11 cellular contexts compared by ENCODE assay signal in the genomic region with DNA sequence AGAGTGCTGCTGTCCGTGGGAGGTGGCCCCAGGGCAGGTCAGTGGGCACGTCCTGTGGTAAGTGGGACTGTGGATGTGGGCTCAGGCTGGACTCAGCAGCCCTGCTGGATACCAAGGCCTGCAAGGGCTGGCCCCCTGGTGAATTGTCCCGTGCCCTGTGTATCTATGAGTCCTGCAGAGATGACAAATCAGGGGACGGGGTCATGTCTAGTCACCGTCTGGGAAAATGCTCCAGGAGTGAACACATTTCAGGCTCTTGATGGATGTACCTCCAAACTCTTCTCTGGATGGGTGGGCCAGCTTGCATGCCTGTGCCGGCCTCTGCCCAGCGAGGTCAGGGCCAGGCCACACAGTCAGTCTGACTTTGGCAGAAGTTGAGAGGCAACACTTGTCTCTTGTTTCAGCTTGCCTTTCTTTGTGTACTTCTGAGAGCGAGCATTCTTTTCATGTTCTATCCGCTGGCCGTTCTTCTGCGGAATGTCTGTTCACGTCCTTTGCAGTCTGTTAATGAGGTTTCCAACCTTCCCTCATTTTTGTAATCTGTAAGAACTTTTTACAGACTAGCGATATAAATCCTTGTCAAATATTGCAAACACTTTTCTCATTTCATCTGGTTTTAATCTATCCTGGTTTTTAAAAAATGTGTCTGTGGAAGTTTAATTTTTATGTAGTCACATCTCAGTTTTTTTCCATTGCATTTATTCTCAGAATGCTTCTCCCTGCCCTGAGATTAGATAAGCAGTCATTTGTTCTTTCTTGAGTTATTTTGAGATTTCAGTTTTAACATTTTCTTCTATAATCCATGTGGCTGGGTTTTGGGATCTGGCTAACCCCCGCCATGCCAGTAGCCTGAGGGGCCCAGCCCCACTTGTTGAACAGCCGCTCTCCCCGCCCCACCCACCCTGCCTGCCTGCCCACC. TPM values are rescaled to one million over a fixed set of nuclear protein-coding genes. Genes with fewer than 3 reads are reported as not detected.
DNase-seq lines count a peak whose midpoint lies in the region; TF ChIP-seq lines count a peak whose summit lies in the region.
"Had no signal": no experiment of that assay in that cellular context is flagged by ENCODE, and none has a peak within 500 bp of the region (broad histone marks: within the 10 kb centered on the region; RNA-seq: fewer than 3 reads in every experiment).

No MANE protein-coding gene starts in this region.

- H3K4me1 ChIP-seq in NT2/D1 (ENCODE audit: insufficient read depth, insufficient read length) (peaks cover 8% of the 10 kb centered on the region), hepatocyte (ENCODE audit: insufficient read depth) (peaks cover 20% of the 10 kb centered on the region), Peyer's patch (no peaks in the 10 kb centered on the region)

- H3K27ac ChIP-seq in dorsolateral prefrontal cortex (peak overlapping the region; percentile 1 to 95 (median 84)), hepatocyte (peak overlapping the region; percentile 88), substantia nigra (ENCODE audit: low read depth, low read length, poor library complexity, severe bottlenecking) (peak overlapping the region; percentile 49), Peyer's patch (peak overlapping the region in 1 of 4 donors; percentile 35)

- TF ChIP-seq POLR2A in Peyer's patch (IDR thresholded peaks at IDR 0.05): no peak

- H4K20me1 ChIP-seq in hepatocyte (ENCODE audit: insufficient read depth, poor library complexity, severe bottlenecking): no peaks in the 10 kb centered on the region

- H3K4me3 ChIP-seq in NT2/D1 (ENCODE audit: insufficient read length, low read depth) (no peak overlapping the region), dorsolateral prefrontal cortex (no peak overlapping the region), hepatocyte (no peak overlapping the region), Peyer's patch (no peak overlapping the region)

- 57% methylated on average over 16 of the region's 16 CpGs for WGBS in hepatocyte (ENCODE audit: low lambda C conversion rate, missing lambda C conversion rate)

- H2AFZ ChIP-seq in hepatocyte: no peak overlapping the region

- no peaks in the 10 kb centered on the region for H3K4me1 Mint-ChIP-seq in activated CD4-positive, alpha-beta T cell treated with anti-CD3 and anti-CD28 coated beads, Interleukin-2, amount 10 ng/mL, durations not matched to agents 24 days and 14 days
- H3K4me1 Mint-ChIP-seq: stimulated activated naive B cell treated with anti-CD40 and anti-IgM and Interleukin-4, amounts not matched to agents 10 μg/mL and 1 μg/mL and 100 μg/mL, for 72 hours had no signal

- H3K9me3 ChIP-seq in NT2/D1 (ENCODE audit: insufficient read depth, low read length): no peaks in the 10 kb centered on the region
- H3K9me3 ChIP-seq in hepatocyte (ENCODE audit: low read depth): no peaks in the 10 kb centered on the region
- H3K9me3 ChIP-seq in Peyer's patch: no peaks in the 10 kb centered on the region

- no peaks in the 10 kb centered on the region for H3K27me3 ChIP-seq in NT2/D1 (ENCODE audit: insufficient read depth, insufficient read length)
- H3K27me3 ChIP-seq in dorsolateral prefrontal cortex: no peaks in the 10 kb centered on the region
- H3K27me3 ChIP-seq in hepatocyte: no peaks in the 10 kb centered on the region
- H3K27me3 ChIP-seq in Peyer's patch: no peaks in the 10 kb centered on the region

- DNase-seq in NT2/D1 (ENCODE audit: low read depth, low spot score) (no peak), dorsolateral prefrontal cortex (peak in 1 of 10 donors; percentile 30), hepatocyte (ENCODE audit: low spot score) (peak; percentile 37), substantia nigra (lab: John Stamatoyannopoulos, UW) (peak in 1 of 49 donors; percentile 34), MV-4-11 (lab: John Stamatoyannopoulos, UW) (no peak), GOT3 (lab: John Stamatoyannopoulos, UW) (no peak), Peyer's patch (no peak)
- DNase-seq in activated CD4-positive, alpha-beta T cell treated with anti-CD3 and anti-CD28 coated beads, Interleukin-2, amount 10 ng/mL, durations not matched to agents 24 days and 14 days: no peak
- DNase-seq: NCI-H1105; NK-92 treated with Interleukin-12 subunit alpha and Interleukin-12 subunit beta, amount 100 ng/mL, for 24 hours; stimulated activated naive B cell treated with anti-CD40 and anti-IgM and Interleukin-4, amounts not matched to agents 10 μg/mL and 1 μg/mL and 100 μg/mL, for 72 hours had no signal

- no peaks in the 10 kb centered on the region for H3K27me3 Mint-ChIP-seq in activated CD4-positive, alpha-beta T cell treated with anti-CD3 and anti-CD28 coated beads, Interleukin-2, amount 10 ng/mL, durations not matched to agents 24 days and 14 days
- H3K27me3 Mint-ChIP-seq: stimulated activated naive B cell treated with anti-CD40 and anti-IgM and Interleukin-4, amounts not matched to agents 10 μg/mL and 1 μg/mL and 100 μg/mL, for 72 hours had no signal

- peaks cover 48% of the 10 kb centered on the region for H3K36me3 Mint-ChIP-seq in activated CD4-positive, alpha-beta T cell treated with anti-CD3 and anti-CD28 coated beads, Interleukin-2, amount 10 ng/mL, durations not matched to agents 24 days and 14 days (ENCODE audit: low read depth)

- H3K9me3 Mint-ChIP-seq in activated CD4-positive, alpha-beta T cell treated with anti-CD3 and anti-CD28 coated beads, Interleukin-2, amount 10 ng/mL, durations not matched to agents 24 days and 14 days: no peaks in the 10 kb centered on the region
- H3K9me3 Mint-ChIP-seq: stimulated activated naive B cell treated with anti-CD40 and anti-IgM and Interleukin-4, amounts not matched to agents 10 μg/mL and 1 μg/mL and 100 μg/mL, for 72 hours had no signal

- H3K9me2 ChIP-seq in hepatocyte (replicated peaks; ENCODE audit: insufficient read depth): no peaks in the 10 kb centered on the region

- H3K4me2 ChIP-seq in hepatocyte: peak overlapping the region; percentile 55

- no peak overlapping the region for H3K27ac Mint-ChIP-seq in activated CD4-positive, alpha-beta T cell treated with anti-CD3 and anti-CD28 coated beads, Interleukin-2, amount 10 ng/mL, durations not matched to agents 24 days and 14 days
- H3K27ac Mint-ChIP-seq: stimulated activated naive B cell treated with anti-CD40 and anti-IgM and Interleukin-4, amounts not matched to agents 10 μg/mL and 1 μg/mL and 100 μg/mL, for 72 hours had no signal

- no peaks in the 10 kb centered on the region for H3K79me2 ChIP-seq in hepatocyte

- H3K4me3 Mint-ChIP-seq in activated CD4-positive, alpha-beta T cell treated with anti-CD3 and anti-CD28 coated beads, Interleukin-2, amount 10 ng/mL, durations not matched to agents 24 days and 14 days: no peak overlapping the region
- H3K4me3 Mint-ChIP-seq: stimulated activated naive B cell treated with anti-CD40 and anti-IgM and Interleukin-4, amounts not matched to agents 10 μg/mL and 1 μg/mL and 100 μg/mL, for 72 hours had no signal

- H3K9ac ChIP-seq in NT2/D1 (ENCODE audit: insufficient read length, low read depth): peak overlapping the region; percentile 32

- H3K36me3 ChIP-seq in NT2/D1 (ENCODE audit: insufficient read depth, insufficient read length, low read length) (peaks cover 96% of the 10 kb centered on the region), hepatocyte (replicated peaks; ENCODE audit: insufficient read depth, low read depth) (no peaks in the 10 kb centered on the region), Peyer's patch (peaks cover 0 to 78% (median 0%) of the 10 kb centered on the region in 3 donors)

- intact Hi-C loops in dorsolateral prefrontal cortex (cut with DNase I): no loop called here
- intact Hi-C loops in activated CD4-positive, alpha-beta T cell treated with anti-CD3 and anti-CD28 coated beads, Interleukin-2, amount 10 ng/mL, durations not matched to agents 24 days and 14 days (cut with micrococcal nuclease): no loop called here

- TF ChIP-seq CTCF in dorsolateral prefrontal cortex (IDR thresholded peaks at IDR 0.05 in 54 of 56, conservative IDR thresholded peaks at IDR 0.05 in 2 of 56; ENCODE audit: low read depth in 1 of 56, partially characterized antibody in 56 of 56) (no peak), hepatocyte (IDR thresholded peaks at IDR 0.05; ENCODE audit: poor library complexity) (no peak), Peyer's patch (IDR thresholded peaks at IDR 0.05) (no peak)

RNA-seq across cellular contexts. Expression of gene STAB1, which starts 11.3 kb away (rescaled TPM):
- total RNA-seq in dorsolateral prefrontal cortex (100 to 1,000 TPM in 4 of 120 experiments, 10 to 100 TPM in 113, 1 to 10 TPM in 3; 7.9 to 229 (median 32.7) TPM), hepatocyte (4.0 and 4.6 TPM in 2 replicates), Peyer's patch (10 to 100 TPM; 27.0 to 98.2 (median 67.2) TPM)
- 3.0 and 4.0 TPM in 2 replicates for polyA plus RNA-seq in hepatocyte
- 0.07 TPM in 1 of 2 replicates, not detected in the other for total RNA-seq in activated CD4-positive, alpha-beta T cell treated with anti-CD3 and anti-CD28 coated beads, Interleukin-2, amount 10 ng/mL, durations not matched to agents 24 days and 14 days

RNA-seq across cellular contexts. Expression of gene NISCH, which starts 28.4 kb away (rescaled TPM):
- 100 to 1,000 TPM; 146 to 372 (median 259) TPM for total RNA-seq in dorsolateral prefrontal cortex
- 52.1 and 74.5 TPM in 2 replicates for total RNA-seq in hepatocyte
- 58.9 and 66.3 TPM in 2 replicates for polyA plus RNA-seq in hepatocyte
- 100 to 1,000 TPM in 3 of 4 donors, 10 to 100 TPM in 1; 65.7 to 150 (median 128) TPM for total RNA-seq in Peyer's patch
- 72.6 and 75.5 TPM in 2 replicates for total RNA-seq in activated CD4-positive, alpha-beta T cell treated with anti-CD3 and anti-CD28 coated beads, Interleukin-2, amount 10 ng/mL, durations not matched to agents 24 days and 14 days

RNA-seq across cellular contexts. Expression of gene TNNC1, which starts 30.0 kb away (rescaled TPM):
- total RNA-seq in dorsolateral prefrontal cortex (1 to 10 TPM in 33 of 120 experiments, under 1 TPM in 16, not detected in 71; 0.62 to 2.9 (median 1.2) TPM), hepatocyte (15.0 and 16.1 TPM in 2 replicates), Peyer's patch (not detected)
- polyA plus RNA-seq in hepatocyte: 9.7 and 19.8 TPM in 2 replicates
- 1.2 and 1.5 TPM in 2 replicates for total RNA-seq in activated CD4-positive, alpha-beta T cell treated with anti-CD3 and anti-CD28 coated beads, Interleukin-2, amount 10 ng/mL, durations not matched to agents 24 days and 14 days

RNA-seq across cellular contexts. Expression of gene SEMA3G, which starts 38.9 kb away (rescaled TPM):
- total RNA-seq in dorsolateral prefrontal cortex (10 to 100 TPM in 36 of 120 experiments, 1 to 10 TPM in 84; 1.6 to 23.6 (median 7.0) TPM), hepatocyte (1.5 and 3.8 TPM in 2 replicates), Peyer's patch (10 to 100 TPM; 18.8 to 24.8 (median 22.0) TPM)
- 0.48 and 1.5 TPM in 2 replicates for polyA plus RNA-seq in hepatocyte
- total RNA-seq in activated CD4-positive, alpha-beta T cell treated with anti-CD3 and anti-CD28 coated beads, Interleukin-2, amount 10 ng/mL, durations not matched to agents 24 days and 14 days: 0.05 and 0.21 TPM in 2 replicates

RNA-seq across cellular contexts. Expression of gene NT5DC2, which starts 49.8 kb away (rescaled TPM):
- total RNA-seq in dorsolateral prefrontal cortex: 10 to 100 TPM; 10.8 to 61.6 (median 20.5) TPM
- 167 and 172 TPM in 2 replicates for total RNA-seq in hepatocyte
- 166 and 177 TPM in 2 replicates for polyA plus RNA-seq in hepatocyte
- 10 to 100 TPM in 3 of 4 donors, 1 to 10 TPM in 1; 5.1 to 17.3 (median 14.7) TPM for total RNA-seq in Peyer's patch
- total RNA-seq in activated CD4-positive, alpha-beta T cell treated with anti-CD3 and anti-CD28 coated beads, Interleukin-2, amount 10 ng/mL, durations not matched to agents 24 days and 14 days: 75.6 and 76.9 TPM in 2 replicates
